ENCODE assay signal across 8 cellular contexts in the genomic region with DNA sequence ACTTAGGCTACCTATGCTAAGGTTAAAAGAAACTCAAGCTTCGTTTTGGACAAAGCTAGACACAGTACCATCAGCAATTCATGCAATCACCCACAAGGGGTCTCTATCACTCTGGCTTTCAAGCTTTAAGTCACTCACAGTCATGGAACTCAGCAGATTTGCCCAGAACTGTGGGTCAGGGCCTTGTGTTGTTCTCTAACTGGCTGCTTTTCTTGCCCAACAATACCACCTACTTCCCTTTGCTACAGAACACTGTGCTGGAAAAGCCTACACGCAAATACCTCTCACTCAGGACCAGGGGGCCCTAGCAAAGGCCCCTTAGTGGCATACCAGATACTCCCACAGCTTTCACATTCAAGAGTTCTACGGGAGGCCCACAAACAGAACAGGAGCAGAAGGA. TPM values are rescaled to one million over a fixed set of nuclear protein-coding genes. Genes with fewer than 3 reads are reported as not detected.
A peak's percentile ranks its signal among the peaks of the same experiment; 100 is the strongest.
DNase-seq lines count a peak whose midpoint lies in the region; ATAC-seq and TF ChIP-seq lines count a peak whose summit lies in the region.

No MANE protein-coding gene starts in this region.

- DNase-seq in ELR (ENCODE audit: low read depth) (peak; percentile 83), KBM-7 (peak; percentile 88), RPMI8226 (peak; percentile 77), cardiac muscle cell (ENCODE audit: low read depth in 1 of 2, low spot score in 1 of 2) (peak; percentile 82 to 95), trophoblast cell (peak; percentile 64 to 90)

- H2BK5ac ChIP-seq in trophoblast cell (ENCODE audit: low read depth, low read length, poor library complexity): no peak overlapping the region

- H3K4me1 ChIP-seq in cardiac muscle cell (ENCODE audit: low read depth) (peaks cover 6% of the 10 kb centered on the region), trophoblast cell (ENCODE audit: control insufficient read depth in 1 of 2, insufficient read depth in 2 of 2, low read length in 2 of 2) (no peaks in the 10 kb centered on the region)

- no peak overlapping the region for H4K8ac ChIP-seq in trophoblast cell (ENCODE audit: low read depth, low read length)

- H2AK5ac ChIP-seq in trophoblast cell (ENCODE audit: low read length): no peak overlapping the region

- H3K18ac ChIP-seq in trophoblast cell (ENCODE audit: low read length): no peak overlapping the region

- ATAC-seq in GM21576 (IDR thresholded peaks at IDR 0.05; ENCODE audit: unreplicated experiment): peak; percentile 73
- ATAC-seq in HG03025 (IDR thresholded peaks at IDR 0.05; ENCODE audit: low FRiP score, unreplicated experiment): no peak

- no peak overlapping the region for H3K14ac ChIP-seq in trophoblast cell (ENCODE audit: low read length)

- no peak overlapping the region for H4K91ac ChIP-seq in trophoblast cell (ENCODE audit: low read depth, low read length)

- H3K27ac ChIP-seq in adipose tissue (ENCODE audit: low read depth, low read length): peak overlapping the region; percentile 2
- peak overlapping the region; percentile 84 for H3K27ac ChIP-seq in cardiac muscle cell
- no peak overlapping the region for H3K27ac ChIP-seq in trophoblast cell (ENCODE audit: low read depth, low read length)

- H2BK120ac ChIP-seq in trophoblast cell (ENCODE audit: insufficient read depth, low read length, poor library complexity): no peak overlapping the region

- in situ Hi-C loops in KBM-7 (cut with MboI; ENCODE audit: low pct_unique_long_range_greater_than_20kb, low sequenced_read_pairs): no loop called here

- no peak overlapping the region for H3K23ac ChIP-seq in trophoblast cell (ENCODE audit: low read length)

- H3K4ac ChIP-seq in trophoblast cell (ENCODE audit: low read depth, low read length): no peak overlapping the region

- no peaks in the 10 kb centered on the region for H3K9me3 ChIP-seq in cardiac muscle cell (ENCODE audit: low read depth)
- no peaks in the 10 kb centered on the region for H3K9me3 ChIP-seq in trophoblast cell (ENCODE audit: insufficient read depth, low read depth, low read length)

- no peak overlapping the region for H3K4me3 ChIP-seq in cardiac muscle cell
- H3K4me3 ChIP-seq in trophoblast cell (ENCODE audit: low read depth, low read length): no peak overlapping the region

- H4K12ac ChIP-seq in trophoblast cell (ENCODE audit: low read depth, low read length): no peak overlapping the region

- H3K27me3 ChIP-seq in cardiac muscle cell (no peaks in the 10 kb centered on the region), trophoblast cell (ENCODE audit: insufficient read depth, low read length) (no peaks in the 10 kb centered on the region)

- no peaks in the 10 kb centered on the region for H3K79me2 ChIP-seq in trophoblast cell (ENCODE audit: control insufficient read depth, insufficient read depth, low read length, poor library complexity)

- no peak overlapping the region for H2BK12ac ChIP-seq in trophoblast cell (ENCODE audit: low read length)

- no peaks in the 10 kb centered on the region for H3K79me1 ChIP-seq in trophoblast cell (ENCODE audit: low read length)

- peak overlapping the region; percentile 28 for H3K9ac ChIP-seq in trophoblast cell (ENCODE audit: low read length)

- WGBS in adipose tissue, 3 donors: 16 to 28% (median 23%) methylated on average over 3 of the region's 3 CpGs
- WGBS in trophoblast cell (ENCODE audit: extremely low coverage, insufficient coverage, insufficient read length): no CpG with 5 or more reads among the region's 3 CpGs

- TF ChIP-seq CTCF in cardiac muscle cell (IDR thresholded peaks at IDR 0.05; ENCODE audit: low read depth, low read length): peak; percentile 89

- no peak overlapping the region for H3K4me2 ChIP-seq in trophoblast cell (ENCODE audit: low read length)

- no peak overlapping the region for H2AFZ ChIP-seq in trophoblast cell (ENCODE audit: insufficient read depth, low read length, poor library complexity)

- H3K36me3 ChIP-seq in cardiac muscle cell: peaks cover 18% of the 10 kb centered on the region
- H3K36me3 ChIP-seq in trophoblast cell (ENCODE audit: control insufficient read depth in 1 of 2, insufficient read depth in 2 of 2, low read length in 2 of 2): peaks cover 12 to 15% of the 10 kb centered on the region in 2 experiments

RNA-seq across cellular contexts. Expression of a gene that starts 9.1 kb away (rescaled TPM):
- polyA plus RNA-seq in adipose tissue (1 to 10 TPM; 1.7 to 2.3 (median 1.8) TPM), cardiac muscle cell (5.8 and 6.6 TPM in 2 replicates)
- total RNA-seq in cardiac muscle cell: 4.4 and 8.8 TPM in 2 replicates
- polyA plus RNA-seq in trophoblast cell (2013): 11.6 and 12.1 TPM in 2 replicates

RNA-seq across cellular contexts. Expression of a gene that starts 19.4 kb away (rescaled TPM):
- polyA plus RNA-seq in adipose tissue: 10 to 100 TPM in 2 of 3 donors, 1 to 10 TPM in 1; 3.9 to 26.9 (median 17.1) TPM
- total RNA-seq in cardiac muscle cell: 30.8 and 35.0 TPM in 2 replicates
- polyA plus RNA-seq in cardiac muscle cell: 11.9 and 14.7 TPM in 2 replicates
- polyA plus RNA-seq in trophoblast cell (2013): 26.6 and 26.8 TPM in 2 replicates

RNA-seq across cellular contexts. Expression of a gene that starts 19.6 kb away (rescaled TPM):
- 1 to 10 TPM in 1 of 3 donors, under 1 TPM in 2; 0.08 to 1.5 (median 0.11) TPM for polyA plus RNA-seq in adipose tissue
- total RNA-seq in cardiac muscle cell: not detected in 2 replicates
- polyA plus RNA-seq in cardiac muscle cell: 1.5 TPM in 1 of 2 replicates, not detected in the other
- 0.04 TPM in 1 of 2 replicates, not detected in the other for polyA plus RNA-seq in trophoblast cell (2013)

RNA-seq across cellular contexts. Expression of a gene that starts 41.6 kb away (rescaled TPM):
- polyA plus RNA-seq in adipose tissue (100 to 1,000 TPM in 2 of 3 donors, 10 to 100 TPM in 1; 57.2 to 170 (median 120) TPM), cardiac muscle cell (37.2 and 45.9 TPM in 2 replicates)
- total RNA-seq in cardiac muscle cell: 34.6 and 53.0 TPM in 2 replicates
- 48.8 and 53.2 TPM in 2 replicates for polyA plus RNA-seq in trophoblast cell (2013)

RNA-seq across cellular contexts. Expression of a gene that starts 53.2 kb away (rescaled TPM):
- not detected for polyA plus RNA-seq in adipose tissue
- total RNA-seq in cardiac muscle cell: 1.4 and 3.5 TPM in 2 replicates
- polyA plus RNA-seq in cardiac muscle cell: 5.7 and 9.9 TPM in 2 replicates
- 34.7 and 36.7 TPM in 2 replicates for polyA plus RNA-seq in trophoblast cell (2013)
